Comparison of ENCODE assay signal across 16 cellular contexts in genomic region chr9:129276486-129277260, GRCh38.
DNase-seq lines count a peak whose midpoint lies in the region; ATAC-seq, FAIRE-seq and TF ChIP-seq lines count a peak whose summit lies in the region.
"Had no signal": no experiment of that assay in that cellular context is flagged by ENCODE, and none has a peak within 500 bp of the region (broad histone marks: within the 10 kb centered on the region; RNA-seq: fewer than 3 reads in every experiment).

No MANE protein-coding gene starts in this region.

- H3K27me3 ChIP-seq in mammary epithelial cell (ENCODE audit: insufficient read depth, low read length) (no peaks in the 10 kb centered on the region), breast epithelium (no peaks in the 10 kb centered on the region), tibial nerve (no peaks in the 10 kb centered on the region)

- in situ Hi-C loops in mammary epithelial cell (cut with MboI; ENCODE audit: low sequenced_read_pairs in 2 of 2): no loop called here

- peak; percentile 23 for FAIRE-seq in urothelium cell line (lab: Jason Lieb, UNC)
- FAIRE-seq: TTC549 had no signal

- H3K36me3 ChIP-seq in mammary epithelial cell (ENCODE audit: insufficient read depth, low read length) (no peaks in the 10 kb centered on the region), breast epithelium (no peaks in the 10 kb centered on the region), tibial nerve (no peaks in the 10 kb centered on the region)

- peaks cover 38% of the 10 kb centered on the region for H3K4me1 Mint-ChIP-seq in MCF 10A (ENCODE audit: insufficient read depth, unreplicated experiment)

- dilution Hi-C loops in mammary epithelial cell (cut with HindIII; ENCODE audit: low sequenced_read_pairs): no loop called here

- H4K20me1 ChIP-seq in mammary epithelial cell (ENCODE audit: insufficient read depth, low read length): no peaks in the 10 kb centered on the region

- H3K4me3 Mint-ChIP-seq in MCF 10A (ENCODE audit: unreplicated experiment): no peak overlapping the region
- H3K4me3 Mint-ChIP-seq: activated naive CD8-positive, alpha-beta T cell had no signal

- TF ChIP-seq CTCF in MCF 10A (IDR thresholded peaks at IDR 0.05; ENCODE audit: unreplicated experiment) (no peak), mammary epithelial cell (conservative IDR thresholded peaks at IDR 0.05 in 1 of 2, IDR thresholded peaks at IDR 0.05 in 1 of 2; ENCODE audit: extremely low read depth in 1 of 2, insufficient read depth in 1 of 2, low read depth in 1 of 2, low read length in 2 of 2) (no peak), breast epithelium (IDR thresholded peaks at IDR 0.05) (no peak), coronary artery (IDR thresholded peaks at IDR 0.05) (no peak), tibial nerve (IDR thresholded peaks at IDR 0.05) (no peak)

- TF ChIP-seq EP300 in tibial nerve (IDR thresholded peaks at IDR 0.05): no peak

- peaks cover 12% of the 10 kb centered on the region for H3K36me3 Mint-ChIP-seq in MCF 10A (ENCODE audit: insufficient read depth, unreplicated experiment)
- H3K36me3 Mint-ChIP-seq: activated naive CD8-positive, alpha-beta T cell had no signal

- H3K4me2 ChIP-seq in mammary epithelial cell (ENCODE audit: insufficient read depth, low read depth, low read length): no peak overlapping the region
- H3K4me2 ChIP-seq: KMS-11, SK-N-SH had no signal

- no peaks in the 10 kb centered on the region for H3K79me2 ChIP-seq in mammary epithelial cell (ENCODE audit: insufficient read depth, low read length)

- H3K9me3 ChIP-seq in mammary epithelial cell (replicated peaks; ENCODE audit: insufficient read depth, low read length) (no peaks in the 10 kb centered on the region), breast epithelium (no peaks in the 10 kb centered on the region), tibial nerve (no peaks in the 10 kb centered on the region)
- H3K9me3 ChIP-seq: SK-N-SH had no signal

- POLR2A ChIA-PET in MCF 10A (lab: Yijun Ruan, JAX): interaction anchor here (0.6 to 3.5 kb wide), 7 partner anchors 18 to 220 kb away, joined by 3 to 20 read pairs (median 3); partner anchors contain the start of gene IER5L

- H3K27ac ChIP-seq in mammary epithelial cell (ENCODE audit: insufficient read depth, low read depth, low read length): no peak overlapping the region
- no peak overlapping the region for H3K27ac ChIP-seq in breast epithelium
- no peak overlapping the region for H3K27ac ChIP-seq in coronary artery
- no peak overlapping the region for H3K27ac ChIP-seq in tibial nerve
- H3K27ac ChIP-seq: HL-60, KMS-11 had no signal

- no peaks in the 10 kb centered on the region for H3K27me3 Mint-ChIP-seq in MCF 10A (ENCODE audit: insufficient read depth, unreplicated experiment)
- H3K27me3 Mint-ChIP-seq: activated naive CD8-positive, alpha-beta T cell had no signal

- WGBS in mammary epithelial cell (ENCODE audit: low coverage, missing lambda C conversion rate): 94% methylated on average over 13 of the region's 18 CpGs
- WGBS in tibial nerve, 2 donors: 77 to 85% methylated on average over 18 of the region's 18 CpGs

- H3K9me3 Mint-ChIP-seq in MCF 10A (ENCODE audit: unreplicated experiment): no peaks in the 10 kb centered on the region

- H3K4me3 ChIP-seq in mammary epithelial cell (replicated peaks in 1 of 3; ENCODE audit: insufficient read depth in 1 of 3, low read depth in 2 of 3, low read length in 3 of 3) (no peak overlapping the region), breast epithelium (no peak overlapping the region), coronary artery (no peak overlapping the region), tibial nerve (no peak overlapping the region)

- peak overlapping the region; percentile 57 for H3K27ac Mint-ChIP-seq in MCF 10A (ENCODE audit: low read depth, unreplicated experiment)
- H3K27ac Mint-ChIP-seq: activated naive CD8-positive, alpha-beta T cell had no signal

- no peak overlapping the region for H3K9ac ChIP-seq in mammary epithelial cell (ENCODE audit: insufficient read depth, low read length)
- H3K9ac ChIP-seq: KMS-11, SK-N-SH had no signal

- intact Hi-C loops in MCF 10A (cut with micrococcal nuclease) (no loop called here), mammary epithelial cell (cut with micrococcal nuclease) (no loop called here), breast epithelium (cut with DNase I; ENCODE audit: low total_unique reads) (no loop called here)

- ATAC-seq in GM19324 (IDR thresholded peaks at IDR 0.05; ENCODE audit: low FRiP score, unreplicated experiment): no peak

- DNase-seq in MCF 10A (ENCODE audit: unreplicated experiment) (no peak), mammary epithelial cell (no peak), breast epithelium (ENCODE audit: low spot score in 2 of 2) (peak; percentile 16 to 45), mesenteric fat pad (ENCODE audit: low spot score) (peak; percentile 65), urothelium cell line (ENCODE audit: low spot score) (no peak), coronary artery (ENCODE audit: low spot score) (no peak), tibial nerve (ENCODE audit: low spot score in 2 of 2) (no peak)
- DNase-seq: caudate nucleus, NCI-H1417 treated with DMSO at 0.1 percent for 48 hours, OCI-M1, SK-N-SH had no signal

- no peak for TF ChIP-seq POLR2A in breast epithelium (IDR thresholded peaks at IDR 0.05)
- TF ChIP-seq POLR2A in tibial nerve (IDR thresholded peaks at IDR 0.05): no peak

- no peak overlapping the region for H2AFZ ChIP-seq in mammary epithelial cell (ENCODE audit: low read depth, low read length)

- CTCF ChIA-PET in MCF 10A (lab: Yijun Ruan, JAX): interaction anchor here (0.5 to 1.6 kb wide), 5 partner anchors 49 to 703 kb away, joined by 3 to 5 read pairs (median 3); no protein-coding TSS in a partner anchor
- CTCF ChIA-PET in mammary epithelial cell (lab: Charles Lee; ENCODE audit: low non-redundant PET): no interaction called here

- H3K4me1 ChIP-seq in mammary epithelial cell (ENCODE audit: insufficient read depth, low read length) (peaks cover 31% of the 10 kb centered on the region), breast epithelium (no peaks in the 10 kb centered on the region), tibial nerve (peaks cover 0 to under 1% (median under 1%) of the 10 kb centered on the region in 4 donors)

- BruUV-seq in MCF 10A (replicated peaks; lab: Mats Ljungman, UMichigan) (no TSS peak), mammary epithelial cell (replicated peaks; lab: Mats Ljungman, UMichigan) (no TSS peak)

Comparison
In these comparisons a context has a peak if more than half of its experiments do, and no peak if none do; other contexts are left out.
1. DNase-seq: peak in breast epithelium (2 of 2) and mesenteric fat pad (single experiment); none in MCF 10A (single experiment), mammary epithelial cell (single experiment), urothelium cell line (single experiment), coronary artery (single experiment) and tibial nerve (0 of 2).